ENCODE assay signal across 7 cellular contexts in genomic region chr16:71288570-71288889, GRCh38. TPM values are rescaled to one million over a fixed set of nuclear protein-coding genes. Genes with fewer than 3 reads are reported as not detected.
DNase-seq lines count a peak whose midpoint lies in the region; ATAC-seq, FAIRE-seq and TF ChIP-seq lines count a peak whose summit lies in the region.

No MANE protein-coding gene starts in this region.

- peaks cover 20% of the 10 kb centered on the region for H3K27me3 Mint-ChIP-seq in T-helper 17 cell

- H3K27me3 ChIP-seq in HAP-1 (ENCODE audit: low read depth) (no peaks in the 10 kb centered on the region), small intestine (ENCODE audit: control insufficient read depth in 2 of 2, insufficient read depth in 2 of 2, low read length in 2 of 2) (no peaks in the 10 kb centered on the region)

- 3 to 7% (median 6%) methylated on average over 3 of the region's 3 CpGs for WGBS in small intestine, 3 donors

- H3K4me1 ChIP-seq in HAP-1 (no peaks in the 10 kb centered on the region; the same call in 1 of the 2 replicates), small intestine (ENCODE audit: control insufficient read depth in 2 of 2, insufficient read depth in 1 of 2, low read depth in 1 of 2, low read length in 1 of 2) (peaks cover 0 to 3% of the 10 kb centered on the region in 2 donors)

- FAIRE-seq in small intestine (lab: Jason Lieb, UNC), result no peak

- CTCF ChIA-PET in HEK293T (lab: Yijun Ruan, JAX), result no interaction called here

- POLR2A ChIA-PET in HEK293T (lab: Yijun Ruan, JAX), result no interaction called here

- no peak for ATAC-seq in T-helper 17 cell

- H3K27ac ChIP-seq in small intestine (ENCODE audit: low read depth in 1 of 2, low read length in 1 of 2), result peak overlapping the region; percentile 84 to 98

- peak overlapping the region; percentile 62 for H3K4me3 ChIP-seq in HAP-1
- H3K4me3 ChIP-seq in small intestine (ENCODE audit: low read depth in 1 of 2, low read length in 2 of 2), result peak overlapping the region; percentile 51 to 83

- peaks cover 13% of the 10 kb centered on the region for H3K4me1 Mint-ChIP-seq in T-helper 17 cell

- DNase-seq in HAP-1 (ENCODE audit: low spot score in 2 of 2), result no peak
- no peak for DNase-seq in T-helper 17 cell
- peak; percentile 1 for DNase-seq in glomerular visceral epithelial cell (ENCODE audit: extremely low spot score)
- no peak for DNase-seq in small intestine
- DNase-seq in SKM-1 (lab: John Stamatoyannopoulos, UW; ENCODE audit: unreplicated experiment), result no peak
- DNase-seq in HEK293T (ENCODE audit: extremely low spot score), result no peak
- no peak for DNase-seq in DMS 273 (lab: John Stamatoyannopoulos, UW; ENCODE audit: unreplicated experiment)

- peak overlapping the region; percentile 86 for H3K27ac Mint-ChIP-seq in T-helper 17 cell

- peaks cover 5% of the 10 kb centered on the region for H3K36me3 Mint-ChIP-seq in T-helper 17 cell (ENCODE audit: low read depth)

- in situ Hi-C loops in HAP-1 (cut with MboI; ENCODE audit: low sequenced_read_pairs), result no loop called here

- H3K9me3 ChIP-seq in HAP-1 (no peaks in the 10 kb centered on the region; the same call in 1 of the 2 replicates), T-helper 17 cell (ENCODE audit: control insufficient read depth, low read length, poor library complexity, severe bottlenecking) (no peaks in the 10 kb centered on the region), small intestine (ENCODE audit: control insufficient read depth, low read depth) (no peaks in the 10 kb centered on the region)

- H3K36me3 ChIP-seq in HAP-1 (replicated peaks) (peaks cover 5% of the 10 kb centered on the region), small intestine (ENCODE audit: control insufficient read depth in 2 of 2, insufficient read depth in 2 of 2, low read length in 2 of 2) (peaks cover 0 to 8% of the 10 kb centered on the region in 2 donors)

- peak overlapping the region; percentile 90 for H3K4me3 Mint-ChIP-seq in T-helper 17 cell

TF ChIP-seq in HEK293T, 16 proteins besides CTCF, POLR2A, EP300 and RAD21:
- TF ChIP-seq ARNT (IDR thresholded peaks at IDR 0.05), result no peak
- no peak for TF ChIP-seq HDGF (IDR thresholded peaks at IDR 0.05; ENCODE audit: borderline replicate concordance)
- no peak for TF ChIP-seq SP1 (IDR thresholded peaks at IDR 0.05)
- no peak for TF ChIP-seq FOXM1 (IDR thresholded peaks at IDR 0.05; ENCODE audit: borderline replicate concordance)
- no peak for TF ChIP-seq BHLHE40 (IDR thresholded peaks at IDR 0.05; ENCODE audit: borderline replicate concordance)
- no peak for TF ChIP-seq CTBP1 (IDR thresholded peaks at IDR 0.05; ENCODE audit: borderline replicate concordance)
- no peak for TF ChIP-seq NFRKB (IDR thresholded peaks at IDR 0.05)
- no peak for TF ChIP-seq LEF1 (IDR thresholded peaks at IDR 0.05; ENCODE audit: borderline replicate concordance)
- TF ChIP-seq, protein P1, sequence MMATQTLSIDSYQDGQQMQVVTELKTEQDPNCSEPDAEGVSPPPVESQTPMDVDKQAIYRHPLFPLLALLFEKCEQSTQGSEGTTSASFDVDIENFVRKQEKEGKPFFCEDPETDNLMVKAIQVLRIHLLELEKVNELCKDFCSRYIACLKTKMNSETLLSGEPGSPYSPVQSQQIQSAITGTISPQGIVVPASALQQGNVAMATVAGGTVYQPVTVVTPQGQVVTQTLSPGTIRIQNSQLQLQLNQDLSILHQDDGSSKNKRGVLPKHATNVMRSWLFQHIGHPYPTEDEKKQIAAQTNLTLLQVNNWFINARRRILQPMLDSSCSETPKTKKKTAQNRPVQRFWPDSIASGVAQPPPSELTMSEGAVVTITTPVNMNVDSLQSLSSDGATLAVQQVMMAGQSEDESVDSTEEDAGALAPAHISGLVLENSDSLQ (IDR thresholded peaks at IDR 0.05), result no peak

RNA-seq across cellular contexts. Expression of gene CMTR2, which starts 0.7 kb away (rescaled TPM):
- 10 to 100 TPM in 1 of 2 donors, 1 to 10 TPM in 1; 8.4 to 10.4 TPM for total RNA-seq in T-helper 17 cell
- 10 to 100 TPM in 2 of 3 donors, 1 to 10 TPM in 1; 8.7 to 13.0 (median 12.2) TPM for polyA plus RNA-seq in small intestine

RNA-seq across cellular contexts. Expression of gene HYDIN, which starts 58.0 kb away (rescaled TPM):
- total RNA-seq in T-helper 17 cell, result not detected
- under 1 TPM in 1 of 3 donors, not detected in 2; 0.12 TPM for polyA plus RNA-seq in small intestine
